Comparison of ENCODE assay signal across 15 cellular contexts in the genomic region with DNA sequence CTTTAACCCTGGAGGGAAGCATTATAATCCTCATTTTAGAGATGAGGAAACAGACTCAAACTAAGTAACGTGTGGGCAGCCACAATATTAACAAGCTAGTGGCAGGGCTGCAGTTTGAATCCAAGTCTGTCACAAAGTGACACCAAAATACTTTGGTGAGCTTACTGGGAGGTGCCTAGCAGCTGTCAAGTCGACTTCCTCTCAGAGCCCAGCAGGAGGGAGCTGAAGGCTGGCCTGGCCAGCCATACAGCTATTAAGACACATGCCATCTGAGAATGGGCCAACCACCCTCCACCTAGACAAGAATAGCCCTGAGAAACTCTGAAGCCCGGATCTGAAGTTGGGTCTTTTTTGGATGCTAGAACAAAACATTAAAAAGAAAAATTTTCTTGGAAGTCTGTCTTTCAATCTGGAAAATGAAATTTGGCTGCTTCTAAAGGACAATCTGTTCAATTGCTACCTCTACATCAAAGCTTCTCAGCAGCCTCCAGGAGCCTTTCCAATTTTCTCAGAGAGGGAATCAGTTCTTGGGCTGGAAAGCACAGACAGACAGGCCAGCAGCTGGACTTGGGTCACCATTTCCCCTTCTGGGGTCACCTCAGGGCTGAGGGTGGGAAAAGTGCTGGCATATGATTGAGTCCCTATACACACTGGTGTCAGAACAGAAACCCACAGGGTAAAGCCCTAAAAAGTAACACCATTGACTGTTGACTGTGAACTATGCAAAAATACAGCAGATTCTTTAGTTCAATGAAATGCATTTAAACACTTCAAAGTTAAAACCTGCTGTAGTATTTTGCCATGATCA. TPM values are rescaled to one million over a fixed set of nuclear protein-coding genes. Genes with fewer than 3 reads are reported as not detected.
DNase-seq lines count a peak whose midpoint lies in the region; ATAC-seq, FAIRE-seq and TF ChIP-seq lines count a peak whose summit lies in the region.
"Had no signal": no experiment of that assay in that cellular context is flagged by ENCODE, and none has a peak within 500 bp of the region (broad histone marks: within the 10 kb centered on the region; RNA-seq: fewer than 3 reads in every experiment).

No MANE protein-coding gene starts in this region.

- no peaks in the 10 kb centered on the region for H3K9me3 Mint-ChIP-seq in immature natural killer cell
- no peaks in the 10 kb centered on the region for H3K9me3 Mint-ChIP-seq in activated naive CD8-positive, alpha-beta T cell treated with anti-CD3 and anti-CD28 coated beads for 36 hours
- H3K9me3 Mint-ChIP-seq: activated CD4-positive, alpha-beta T cell treated with anti-CD3 and anti-CD28 coated beads, Interleukin-2, amount 10 ng/mL, durations not matched to agents 24 days and 14 days; memory B cell had no signal

- peak overlapping the region; percentile 5 to 79 (median 44) for H3K27ac Mint-ChIP-seq in immature natural killer cell
- no peak overlapping the region for H3K27ac Mint-ChIP-seq in activated naive CD8-positive, alpha-beta T cell treated with anti-CD3 and anti-CD28 coated beads for 36 hours
- H3K27ac Mint-ChIP-seq: activated CD4-positive, alpha-beta T cell treated with anti-CD3 and anti-CD28 coated beads, Interleukin-2, amount 10 ng/mL, durations not matched to agents 24 days and 14 days; memory B cell had no signal

- H3K27ac ChIP-seq in A673 (ENCODE audit: low read depth, low read length, poor library complexity, severe bottlenecking): no peak overlapping the region
- H3K27ac ChIP-seq: foreskin keratinocyte, transverse colon had no signal

- H3K4me3 ChIP-seq in A673 (ENCODE audit: low read depth, low read length, poor library complexity, severe bottlenecking): no peak overlapping the region
- H3K4me3 ChIP-seq: transverse colon had no signal

- no TSS peak for BruUV-seq in A673 (replicated peaks; lab: Mats Ljungman, UMichigan)

- peaks cover 6 to 25% (median 10%) of the 10 kb centered on the region in 3 donors for H3K36me3 Mint-ChIP-seq in immature natural killer cell
- peaks cover 15% of the 10 kb centered on the region for H3K36me3 Mint-ChIP-seq in activated naive CD8-positive, alpha-beta T cell treated with anti-CD3 and anti-CD28 coated beads for 36 hours

- peaks cover 14% of the 10 kb centered on the region for H3K36me3 ChIP-seq in A673 (ENCODE audit: insufficient read depth, low read length, poor library complexity, severe bottlenecking)

- no peak for TF ChIP-seq CTCF in A673 (conservative IDR thresholded peaks at IDR 0.05; ENCODE audit: low read depth, low read length)

- peaks cover 8% of the 10 kb centered on the region for H3K4me1 ChIP-seq in A673 (ENCODE audit: insufficient read depth, low read length, poor library complexity, severe bottlenecking)
- H3K4me1 ChIP-seq: transverse colon had no signal

- no peaks in the 10 kb centered on the region for H3K27me3 ChIP-seq in A673 (replicated peaks; ENCODE audit: insufficient read depth, low read depth, low read length, poor library complexity)
- H3K27me3 ChIP-seq: foreskin keratinocyte, transverse colon had no signal

- CTCF ChIA-PET in A673 (lab: Charles Lee): interaction anchor here (0.6 kb wide), 1 partner anchor 272 kb away, joined by 4 read pairs; no protein-coding TSS in a partner anchor

- peak overlapping the region in 1 of 5 donors; percentile 24 for H3K4me3 Mint-ChIP-seq in immature natural killer cell
- no peak overlapping the region for H3K4me3 Mint-ChIP-seq in activated naive CD8-positive, alpha-beta T cell treated with anti-CD3 and anti-CD28 coated beads for 36 hours
- H3K4me3 Mint-ChIP-seq: activated CD4-positive, alpha-beta T cell treated with anti-CD3 and anti-CD28 coated beads, Interleukin-2, amount 10 ng/mL, durations not matched to agents 24 days and 14 days; memory B cell had no signal

- POLR2A ChIA-PET in A673 (lab: Charles Lee; ENCODE audit: low non-redundant PET): no interaction called here

- intact Hi-C loops in A673 (cut with micrococcal nuclease; ENCODE audit: unreplicated experiment): no loop called here

- no peak for FAIRE-seq in frontal cortex (lab: Jason Lieb, UNC)

- DNase-seq in A673 (ENCODE audit: low spot score): peak; percentile 44
- peak; percentile 71 to 72 for DNase-seq in Kasumi-1 (lab: John Stamatoyannopoulos, UW)
- peak in 44 of 58 donors; percentile 1 to 81 (median 34) for DNase-seq in anterior cingulate cortex (lab: John Stamatoyannopoulos, UW)
- DNase-seq in immature natural killer cell: peak in 1 of 3 donors; percentile 2
- no peak for DNase-seq in frontal cortex (ENCODE audit: low spot score in 2 of 2)
- DNase-seq in activated naive CD8-positive, alpha-beta T cell treated with anti-CD3 and anti-CD28 coated beads for 36 hours: no peak
- DNase-seq: activated CD4-positive, alpha-beta T cell treated with anti-CD3 and anti-CD28 coated beads, Interleukin-2, amount 10 ng/mL, durations not matched to agents 24 days and 14 days; cortex of kidney; GDM1; NCI-H2227 treated with DMSO at 0.1 percent for 48 hours; transverse colon had no signal

- H3K27me3 Mint-ChIP-seq in immature natural killer cell (ENCODE audit: low read depth in 3 of 3): peaks cover 2 to 3% (median 2%) of the 10 kb centered on the region in 3 donors
- no peaks in the 10 kb centered on the region for H3K27me3 Mint-ChIP-seq in activated naive CD8-positive, alpha-beta T cell treated with anti-CD3 and anti-CD28 coated beads for 36 hours
- H3K27me3 Mint-ChIP-seq: activated CD4-positive, alpha-beta T cell treated with anti-CD3 and anti-CD28 coated beads, Interleukin-2, amount 10 ng/mL, durations not matched to agents 24 days and 14 days; memory B cell had no signal

- ATAC-seq in GM21529 (IDR thresholded peaks at IDR 0.05; ENCODE audit: unreplicated experiment) (no peak), HG02678 (IDR thresholded peaks at IDR 0.05; ENCODE audit: unreplicated experiment) (no peak)

- no peaks in the 10 kb centered on the region for H3K9me3 ChIP-seq in A673 (ENCODE audit: low read depth, low read length, poor library complexity, severe bottlenecking)
- H3K9me3 ChIP-seq: transverse colon had no signal

- H3K4me1 Mint-ChIP-seq in immature natural killer cell: peaks cover 18 to 23% of the 10 kb centered on the region in 2 donors
- H3K4me1 Mint-ChIP-seq in activated naive CD8-positive, alpha-beta T cell treated with anti-CD3 and anti-CD28 coated beads for 36 hours: peaks cover 5% of the 10 kb centered on the region

RNA-seq across cellular contexts. Expression of a gene that starts 43.0 kb away (rescaled TPM):
- 64.6 and 71.1 TPM in 2 replicates for total RNA-seq in A673 (2021)
- polyA plus RNA-seq in immature natural killer cell: 10 to 100 TPM; 13.1 to 17.3 (median 14.7) TPM
- 28.5 TPM for total RNA-seq in frontal cortex
- total RNA-seq in activated naive CD8-positive, alpha-beta T cell treated with anti-CD3 and anti-CD28 coated beads for 36 hours: 10 to 100 TPM; 60.3 to 62.8 TPM

Comparison
In these comparisons a context has a peak if more than half of its experiments do, and no peak if none do; other contexts are left out.
1. DNase-seq: peak in A673 (single experiment), Kasumi-1 (2 of 2) and anterior cingulate cortex (44 of 58); none in frontal cortex (0 of 2) and activated naive CD8-positive, alpha-beta T cell treated with anti-CD3 and anti-CD28 coated beads for 36 hours (single experiment).